Comparison of ENCODE assay signal across 22 cellular contexts in the genomic region with DNA sequence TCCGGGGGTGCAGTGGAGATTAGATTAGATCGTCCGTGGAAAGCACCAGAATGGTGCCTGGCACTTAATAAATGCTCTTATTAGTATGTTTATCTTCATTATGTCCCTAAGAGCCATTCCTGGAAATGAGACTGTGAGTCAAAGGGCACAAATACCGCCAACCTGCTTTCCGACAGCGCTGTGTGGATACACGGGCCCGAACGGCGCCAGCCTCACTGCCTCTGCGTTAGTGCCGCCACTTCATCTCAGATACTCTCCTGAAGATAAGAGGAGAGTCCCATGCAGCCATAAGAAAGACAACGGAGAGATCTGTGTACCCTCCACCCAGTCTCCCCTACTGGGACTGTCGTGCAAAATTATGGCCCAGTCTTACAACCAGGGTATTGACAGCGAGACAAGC.
"Had no signal": no experiment of that assay in that cellular context is flagged by ENCODE, and none has a peak within 500 bp of the region (broad histone marks: within the 10 kb centered on the region; RNA-seq: fewer than 3 reads in every experiment).

No MANE protein-coding gene starts in this region.

- H3K4me1 Mint-ChIP-seq: activated T-helper 17 cell treated with anti-CD3 and anti-CD28 coated beads, Interleukin-2, amount 50 U/mL, for 72 hours; stimulated activated memory B cell treated with anti-CD40 and anti-IgM and Interleukin-4, amounts not matched to agents 10 μg/mL and 1 μg/mL and 100 μg/mL, for 72 hours had no signal

- DNase-seq: activated CD4-positive, CD25-positive, alpha-beta regulatory T cell treated with anti-CD3 and anti-CD28 coated beads, Interleukin-2, amount 50 U/mL, for 72 hours; activated CD8-positive, alpha-beta memory T cell treated with anti-CD3 and anti-CD28 coated beads for 24 hours; activated CD8-positive, alpha-beta memory T cell treated with anti-CD3 and anti-CD28 coated beads, Interleukin-2, amount 50 U/mL, for 4 hours; activated T-cell treated with anti-CD3 and anti-CD28 coated beads, Interleukin-2, amount 50 U/mL, for 24 hours; central memory CD4-positive, alpha-beta T cell; dermis blood vessel endothelial cell; effector CD8-positive, alpha-beta T cell; erythroblast; foreskin keratinocyte; hippocampal formation; naive B cell; ovary; stomach; trophoblast cell; uterus had no signal

- H3K9me3 ChIP-seq: ascending aorta, ovary, prostate gland, stomach, uterus had no signal

- H3K27me3 Mint-ChIP-seq: activated T-cell treated with anti-CD3 and anti-CD28 coated beads, Interleukin-2, amount 50 U/mL, for 24 hours; activated T-helper 17 cell treated with anti-CD3 and anti-CD28 coated beads, Interleukin-2, amount 50 U/mL, for 72 hours had no signal

- H3K36me3 ChIP-seq: ascending aorta, ovary, prostate gland, uterus had no signal

- H3K36me3 Mint-ChIP-seq: activated naive CD4-positive, alpha-beta T cell treated with anti-CD3 and anti-CD28 coated beads, Interleukin-2, amount 50 U/mL, for 72 hours; naive B cell; stimulated activated memory B cell treated with anti-CD40 and anti-IgM and Interleukin-4, amounts not matched to agents 10 μg/mL and 1 μg/mL and 100 μg/mL, for 72 hours had no signal

- H3K9me3 Mint-ChIP-seq: activated naive CD4-positive, alpha-beta T cell treated with anti-CD3 and anti-CD28 coated beads, Interleukin-2, amount 50 U/mL, for 72 hours; activated T-cell treated with anti-CD3 and anti-CD28 coated beads, Interleukin-2, amount 50 U/mL, for 24 hours; activated T-helper 17 cell treated with anti-CD3 and anti-CD28 coated beads, Interleukin-2, amount 50 U/mL, for 72 hours; naive B cell; stimulated activated memory B cell treated with anti-CD40 and anti-IgM and Interleukin-4, amounts not matched to agents 10 μg/mL and 1 μg/mL and 100 μg/mL, for 72 hours had no signal

- H3K4me1 ChIP-seq: ascending aorta, foreskin keratinocyte, uterus had no signal

- H3K27ac ChIP-seq: ascending aorta, foreskin keratinocyte, ovary, skin epidermis had no signal

- H3K4me3 Mint-ChIP-seq: activated T-cell treated with anti-CD3 and anti-CD28 coated beads, Interleukin-2, amount 50 U/mL, for 24 hours; activated T-helper 17 cell treated with anti-CD3 and anti-CD28 coated beads, Interleukin-2, amount 50 U/mL, for 72 hours; naive B cell; stimulated activated memory B cell treated with anti-CD40 and anti-IgM and Interleukin-4, amounts not matched to agents 10 μg/mL and 1 μg/mL and 100 μg/mL, for 72 hours had no signal

- H3K4me3 ChIP-seq: ascending aorta, ovary, skin epidermis had no signal

- ATAC-seq: activated naive CD4-positive, alpha-beta T cell treated with anti-CD3 and anti-CD28 coated beads, Interleukin-2, amount 50 U/mL, for 72 hours; activated T-helper 17 cell treated with anti-CD3 and anti-CD28 coated beads, Interleukin-2, amount 50 U/mL, for 72 hours; foreskin keratinocyte; right cardiac atrium; stimulated activated memory B cell treated with anti-CD40 and anti-IgM and Interleukin-4, amounts not matched to agents 10 μg/mL and 1 μg/mL and 100 μg/mL, for 72 hours had no signal

- H3K27ac Mint-ChIP-seq: activated naive CD4-positive, alpha-beta T cell treated with anti-CD3 and anti-CD28 coated beads, Interleukin-2, amount 50 U/mL, for 72 hours; activated T-cell treated with anti-CD3 and anti-CD28 coated beads, Interleukin-2, amount 50 U/mL, for 24 hours; activated T-helper 17 cell treated with anti-CD3 and anti-CD28 coated beads, Interleukin-2, amount 50 U/mL, for 72 hours; stimulated activated memory B cell treated with anti-CD40 and anti-IgM and Interleukin-4, amounts not matched to agents 10 μg/mL and 1 μg/mL and 100 μg/mL, for 72 hours had no signal

- H3K27me3 ChIP-seq: ascending aorta, ovary, uterus had no signal
